Comparison of ENCODE assay signal across 22 cellular contexts in genomic region chr11:19631657-19632325, GRCh38.
A peak's percentile ranks its signal among the peaks of the same experiment; 100 is the strongest.
DNase-seq lines count a peak whose midpoint lies in the region; FAIRE-seq and TF ChIP-seq lines count a peak whose summit lies in the region.
"Had no signal": no experiment of that assay in that cellular context is flagged by ENCODE, and none has a peak within 500 bp of the region (broad histone marks: within the 10 kb centered on the region; RNA-seq: fewer than 3 reads in every experiment).

No MANE protein-coding gene starts in this region.

- H3K27me3 ChIP-seq in adipocyte (replicated peaks; ENCODE audit: control insufficient read depth, insufficient read depth, low read length), result no peaks in the 10 kb centered on the region
- H3K27me3 ChIP-seq in thyroid gland, result no peaks in the 10 kb centered on the region
- H3K27me3 ChIP-seq: BLaER1, brain microvascular endothelial cell, gastroesophageal sphincter, stomach had no signal

- TF ChIP-seq CTCF in fibroblast of mammary gland (conservative IDR thresholded peaks at IDR 0.05; ENCODE audit: control insufficient read depth, insufficient read depth, low read depth, low read length), result no peak
- TF ChIP-seq CTCF in thyroid gland (IDR thresholded peaks at IDR 0.05), result no peak

- WGBS in thyroid gland, 2 donors, result 77 to 83% methylated on average over 8 of the region's 8 CpGs

- H3K36me3 ChIP-seq in adipocyte (ENCODE audit: control insufficient read depth, insufficient read depth, low read length, severe bottlenecking), result no peaks in the 10 kb centered on the region
- no peaks in the 10 kb centered on the region for H3K36me3 ChIP-seq in thyroid gland
- H3K36me3 ChIP-seq: BLaER1, brain microvascular endothelial cell, gastroesophageal sphincter, stomach had no signal

- no peaks in the 10 kb centered on the region for H3K9me3 ChIP-seq in adipocyte (ENCODE audit: control insufficient read depth, low read length)
- H3K9me3 ChIP-seq in thyroid gland, result no peaks in the 10 kb centered on the region
- H3K9me3 ChIP-seq: gastroesophageal sphincter, psoas muscle had no signal

- intact Hi-C loops in thyroid gland (cut with DNase I), result no loop called here

- DNase-seq in DMS 273 (lab: John Stamatoyannopoulos, UW; ENCODE audit: unreplicated experiment) (peak; percentile 17), DMS 273 treated with DMSO at 0.1 percent for 48 hours (lab: John Stamatoyannopoulos, UW) (no peak), adipocyte (ENCODE audit: low read depth) (peak; percentile 23), fibroblast of mammary gland (ENCODE audit: low read depth) (peak; percentile 39), thyroid gland (peak; percentile 28 to 31), germinal center (ENCODE audit: low spot score) (no peak), urothelium cell line (ENCODE audit: low spot score) (no peak), GM12891 (ENCODE audit: insufficient read length, low spot score) (no peak)
- DNase-seq: activated CD4-positive, alpha-beta T cell treated with anti-CD3 and anti-CD28 coated beads, Interleukin-2, amount 50 U/mL, for 4 hours; activated naive CD4-positive, alpha-beta T cell treated with anti-CD3 and anti-CD28 coated beads, Interleukin-2, amount 10 ng/mL, durations not matched to agents 7 days and 5 days; brain microvascular endothelial cell; GF-D8; NCI-H1694 treated with DMSO at 0.1 percent for 48 hours; NCI-H2227 treated with DMSO at 0.1 percent for 48 hours; Right ventricle myocardium superior; stimulated activated CD4-positive, alpha-beta T cell treated with anti-CD3 and anti-CD28 coated beads, Interleukin-4, amount 100 ng/mL, for 24 hours; stomach had no signal

- peaks cover 67% of the 10 kb centered on the region for H3K4me1 ChIP-seq in adipocyte (ENCODE audit: control insufficient read depth, insufficient read depth, low read length)
- H3K4me1 ChIP-seq in thyroid gland, result peaks cover 24 to 35% of the 10 kb centered on the region in 2 donors
- H3K4me1 ChIP-seq: BLaER1 had no signal

- H3K4me3 ChIP-seq in adipocyte (ENCODE audit: low read length) (peak overlapping the region; percentile 58), fibroblast of mammary gland (ENCODE audit: control insufficient read depth, low read depth, low read length) (no peak overlapping the region), thyroid gland (replicated peaks in 1 of 3) (no peak overlapping the region)
- H3K4me3 ChIP-seq: BLaER1, gastroesophageal sphincter, psoas muscle, stomach had no signal

- FAIRE-seq in urothelium cell line (lab: Jason Lieb, UNC), result no peak
- no peak for FAIRE-seq in GM12891 (lab: Jason Lieb, UNC)

- H3K27ac ChIP-seq in thyroid gland, result peak overlapping the region; percentile 14 to 91 (median 81)
- H3K27ac ChIP-seq: 22Rv1, BLaER1, brain microvascular endothelial cell, HL-60, psoas muscle had no signal

- peak overlapping the region; percentile 82 for H3K9ac ChIP-seq in adipocyte (ENCODE audit: low read length)
- H3K9ac ChIP-seq: BLaER1 had no signal

- TF ChIP-seq POLR2A in thyroid gland (IDR thresholded peaks at IDR 0.05), result no peak
- no peak for TF ChIP-seq POLR2A in GM12891 (IDR thresholded peaks at IDR 0.05; ENCODE audit: low read depth, low read length)

TF ChIP-seq in GM12891, 5 proteins besides CTCF, POLR2A, EP300 and RAD21:
- no peak for TF ChIP-seq POLR2AphosphoS5 (IDR thresholded peaks at IDR 0.05; ENCODE audit: low read depth, low read length)
- TF ChIP-seq PAX5 (IDR thresholded peaks at IDR 0.05; ENCODE audit: insufficient read depth, low read length, severe bottlenecking), result no peak
- no peak for TF ChIP-seq TAF1 (IDR thresholded peaks at IDR 0.05; ENCODE audit: low read depth, low read length)
- TF ChIP-seq SPI1 (IDR thresholded peaks at IDR 0.05; ENCODE audit: low read depth, low read length), result no peak
- no peak for TF ChIP-seq POU2F2 (IDR thresholded peaks at IDR 0.05; ENCODE audit: low read depth, low read length)

Comparison
In these comparisons a context has a peak if more than half of its experiments do, and no peak if none do; other contexts are left out.
1. DNase-seq: peak in DMS 273 (single experiment), adipocyte (single experiment), fibroblast of mammary gland (single experiment) and thyroid gland (2 of 2); none in DMS 273 treated with DMSO at 0.1 percent for 48 hours (single experiment), germinal center (single experiment), urothelium cell line (single experiment) and GM12891 (single experiment).